In genomic region chr14:76884394-76884793, GRCh38 we compare ENCODE assay signal across 22 cellular contexts. TPM values are rescaled to one million over a fixed set of nuclear protein-coding genes. Genes with fewer than 3 reads are reported as not detected.
"Had no signal": no experiment of that assay in that cellular context is flagged by ENCODE, and none has a peak within 500 bp of the region (broad histone marks: within the 10 kb centered on the region; RNA-seq: fewer than 3 reads in every experiment).

No MANE protein-coding gene starts in this region.

- H3K27ac ChIP-seq: hepatocyte, neutrophil, transverse colon had no signal

- DNase-seq: activated CD4-positive, alpha-beta T cell treated with anti-CD3 and anti-CD28 coated beads, Interleukin-2, amount 50 U/mL, for 1 hour; activated CD8-positive, alpha-beta memory T cell treated with anti-CD3 and anti-CD28 coated beads for 24 hours; activated gamma-delta T cell treated with Interleukin-2 at 50 U/mL for 16 hours; activated naive CD8-positive, alpha-beta T cell treated with anti-CD3 and anti-CD28 coated beads for 36 hours; amygdala; body of pancreas; central memory CD4-positive, alpha-beta T cell; effector CD8-positive, alpha-beta T cell; naive B cell; retina; stimulated activated CD4-positive, alpha-beta T cell treated with anti-CD3 and anti-CD28 coated beads, Interleukin-4, amount 100 ng/mL, for 4 hours; stimulated activated CD8-positive, alpha-beta memory T cell treated with anti-CD3 and anti-CD28 coated beads, Interleukin-4, amount 100 ng/mL, for 48 hours; stimulated activated naive CD4-positive, alpha-beta T cell treated with Interleukin-2 at 50 U/mL for 16 hours; substantia nigra; transverse colon had no signal

- H3K36me3 ChIP-seq: neutrophil, transverse colon had no signal

- H3K4me3 ChIP-seq: body of pancreas, coronary artery, hepatocyte, transverse colon had no signal

- H3K4me2 ChIP-seq: hepatocyte had no signal

- H2AFZ ChIP-seq: hepatocyte had no signal

- H3K4me1 ChIP-seq: body of pancreas had no signal

- H3K9me3 ChIP-seq: body of pancreas, neutrophil, transverse colon had no signal

- H3K79me2 ChIP-seq: hepatocyte had no signal

- H3K27me3 ChIP-seq: body of pancreas, hepatocyte, transverse colon had no signal

RNA-seq across cellular contexts. Expression of gene LRRC74A, which starts 58.2 kb away (rescaled TPM):
- total RNA-seq: activated naive CD8-positive, alpha-beta T cell treated with anti-CD3 and anti-CD28 coated beads for 36 hours; body of pancreas; hepatocyte; kidney epithelial cell; lung microvascular endothelial cell; mononuclear cell; skeletal muscle tissue; transverse colon had no signal
- polyA plus RNA-seq: hepatocyte had no signal
